In genomic region chr12:50074936-50075807, GRCh38 we compare ENCODE assay signal across 1 cellular context.
TF ChIP-seq lines count a peak whose summit lies in the region.

No MANE protein-coding gene starts in this region.

TF ChIP-seq in HepG2, 621 proteins besides CTCF, POLR2A, EP300 and RAD21 (continued from another document and continues in another):
- TF ChIP-seq ZNF407 (CRISPR knock-in tag; IDR thresholded peaks at IDR 0.05; ENCODE audit: not compliant biosample characterization) (no peak), SALL2 (CRISPR knock-in tag; IDR thresholded peaks at IDR 0.05) (0 out of 2 replicates have a peak, but pooled peaks have one; percentile 73), ETV5 (CRISPR knock-in tag; IDR thresholded peaks at IDR 0.05; ENCODE audit: borderline replicate concordance) (peak; percentile 31), SRY (CRISPR knock-in tag; IDR thresholded peaks at IDR 0.05) (no peak; the same call in 1 of the 2 replicates), SAFB2 (CRISPR knock-in tag; IDR thresholded peaks at IDR 0.05; ENCODE audit: borderline replicate concordance, low read depth) (no peak), SP2 (CRISPR knock-in tag; IDR thresholded peaks at IDR 0.05) (no peak), ATAD3A (CRISPR knock-in tag; IDR thresholded peaks at IDR 0.05) (no peak), ZNF547 (CRISPR knock-in tag; IDR thresholded peaks at IDR 0.05) (no peak), PRPF4 (IDR thresholded peaks at IDR 0.05; ENCODE audit: low read depth, low read length, poor library complexity, severe bottlenecking) (no peak), KAT2B (IDR thresholded peaks at IDR 0.05; ENCODE audit: borderline replicate concordance, low read depth, low read length) (no peak), HOXD1 (CRISPR knock-in tag; IDR thresholded peaks at IDR 0.05) (no peak), ZBTB14 (CRISPR knock-in tag; IDR thresholded peaks at IDR 0.05) (no peak), BRD4 (CRISPR knock-in tag; IDR thresholded peaks at IDR 0.05) (no peak), YEATS4 (CRISPR knock-in tag; IDR thresholded peaks at IDR 0.05; ENCODE audit: borderline replicate concordance) (peak; percentile 49; the same call in 1 of the 2 replicates), PHF20 (CRISPR knock-in tag; IDR thresholded peaks at IDR 0.05) (no peak), HBP1 (CRISPR knock-in tag; IDR thresholded peaks at IDR 0.05; ENCODE audit: low read depth) (no peak), ZNF766 (CRISPR knock-in tag; IDR thresholded peaks at IDR 0.05; ENCODE audit: borderline replicate concordance) (no peak), ZNF33A (CRISPR knock-in tag; IDR thresholded peaks at IDR 0.05; ENCODE audit: borderline replicate concordance) (no peak), TEAD2 (CRISPR knock-in tag; IDR thresholded peaks at IDR 0.05) (no peak), NAIF1 (CRISPR knock-in tag; IDR thresholded peaks at IDR 0.05; ENCODE audit: borderline replicate concordance) (no peak), ZNF549 (CRISPR knock-in tag; IDR thresholded peaks at IDR 0.05) (no peak), AGO2 (optimal IDR thresholded peaks at IDR 0.05; ENCODE audit: low read depth, low read length) (no peak), CHD4 (IDR thresholded peaks at IDR 0.05; ENCODE audit: borderline replicate concordance, low read length) (no peak), PATZ1 (CRISPR knock-in tag; IDR thresholded peaks at IDR 0.05) (no peak), ZBTB37 (CRISPR knock-in tag; IDR thresholded peaks at IDR 0.05) (no peak), HMG20A (CRISPR knock-in tag; IDR thresholded peaks at IDR 0.05; ENCODE audit: borderline replicate concordance) (0 out of 2 replicates have a peak, but pooled peaks have one; percentile 46), PBX3 (CRISPR knock-in tag; IDR thresholded peaks at IDR 0.05; ENCODE audit: borderline replicate concordance) (no peak), ASH2L (IDR thresholded peaks at IDR 0.05; ENCODE audit: insufficient read length, low read depth, low read length) (peak; percentile 60), SMC3 (IDR thresholded peaks at IDR 0.05; ENCODE audit: low read length) (peak; percentile 87), RXRA (CRISPR knock-in tag; IDR thresholded peaks at IDR 0.05) (peak; percentile 60; the same call in 1 of the 2 replicates), SP1 (IDR thresholded peaks at IDR 0.05) (no peak), SP1 (CRISPR knock-in tag; IDR thresholded peaks at IDR 0.05) (no peak), KLF9 (CRISPR knock-in tag; IDR thresholded peaks at IDR 0.05; ENCODE audit: low read depth) (0 out of 2 replicates have a peak, but pooled peaks have one; percentile 51), ZBTB21 (CRISPR knock-in tag; IDR thresholded peaks at IDR 0.05) (no peak), ZNF720 (CRISPR knock-in tag; IDR thresholded peaks at IDR 0.05) (no peak), ATF1 (CRISPR knock-in tag; IDR thresholded peaks at IDR 0.05) (no peak), ZC3H4 (CRISPR knock-in tag; IDR thresholded peaks at IDR 0.05; ENCODE audit: borderline replicate concordance) (no peak), MEIS2 (CRISPR knock-in tag; IDR thresholded peaks at IDR 0.05) (no peak; the same call in 1 of the 2 replicates), ZNF569 (CRISPR knock-in tag; IDR thresholded peaks at IDR 0.05; ENCODE audit: borderline replicate concordance) (no peak), CENPX (CRISPR knock-in tag; IDR thresholded peaks at IDR 0.05) (no peak), ZNF329 (CRISPR knock-in tag; IDR thresholded peaks at IDR 0.05; ENCODE audit: low read depth) (no peak), ZNF609 (CRISPR knock-in tag; IDR thresholded peaks at IDR 0.05; ENCODE audit: borderline replicate concordance) (no peak), PREB (CRISPR knock-in tag; IDR thresholded peaks at IDR 0.05) (no peak)
